Comparison of ENCODE assay signal across 1 cellular context in the genomic region with DNA sequence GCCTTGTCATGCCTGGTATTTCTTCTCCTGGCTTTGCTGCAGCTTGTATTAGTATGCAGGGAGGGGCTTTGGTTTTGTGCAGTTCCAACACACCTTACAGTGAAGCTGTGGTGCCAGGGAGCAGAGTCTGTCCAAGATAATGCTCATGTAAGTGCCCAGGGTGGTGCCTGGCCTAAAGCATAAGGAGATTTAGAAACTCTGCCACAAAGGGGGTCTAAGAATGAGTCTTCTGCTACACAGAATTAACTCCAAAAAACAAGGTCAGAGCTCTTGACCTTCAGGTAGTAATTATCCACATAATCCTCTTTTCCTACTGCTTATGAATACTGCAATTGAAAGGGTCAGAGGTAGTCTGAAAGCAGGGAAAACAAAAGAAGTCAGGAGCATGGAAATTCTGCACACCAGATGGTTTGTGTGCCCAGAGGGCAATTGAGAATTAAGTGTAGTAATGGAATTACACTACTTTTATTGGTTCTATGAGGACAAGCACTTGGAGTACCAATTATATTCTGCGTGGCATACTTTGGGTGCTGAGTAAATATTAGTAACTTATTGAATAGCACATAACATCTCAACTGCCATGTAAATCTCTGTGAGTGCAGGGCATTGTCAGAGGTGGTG.
TF ChIP-seq lines count a peak whose summit lies in the region.

No MANE protein-coding gene starts in this region.

TF ChIP-seq in WTC11, 78 proteins besides CTCF, POLR2A, EP300 and RAD21 (continued from another document):
- TF ChIP-seq, protein P1, sequence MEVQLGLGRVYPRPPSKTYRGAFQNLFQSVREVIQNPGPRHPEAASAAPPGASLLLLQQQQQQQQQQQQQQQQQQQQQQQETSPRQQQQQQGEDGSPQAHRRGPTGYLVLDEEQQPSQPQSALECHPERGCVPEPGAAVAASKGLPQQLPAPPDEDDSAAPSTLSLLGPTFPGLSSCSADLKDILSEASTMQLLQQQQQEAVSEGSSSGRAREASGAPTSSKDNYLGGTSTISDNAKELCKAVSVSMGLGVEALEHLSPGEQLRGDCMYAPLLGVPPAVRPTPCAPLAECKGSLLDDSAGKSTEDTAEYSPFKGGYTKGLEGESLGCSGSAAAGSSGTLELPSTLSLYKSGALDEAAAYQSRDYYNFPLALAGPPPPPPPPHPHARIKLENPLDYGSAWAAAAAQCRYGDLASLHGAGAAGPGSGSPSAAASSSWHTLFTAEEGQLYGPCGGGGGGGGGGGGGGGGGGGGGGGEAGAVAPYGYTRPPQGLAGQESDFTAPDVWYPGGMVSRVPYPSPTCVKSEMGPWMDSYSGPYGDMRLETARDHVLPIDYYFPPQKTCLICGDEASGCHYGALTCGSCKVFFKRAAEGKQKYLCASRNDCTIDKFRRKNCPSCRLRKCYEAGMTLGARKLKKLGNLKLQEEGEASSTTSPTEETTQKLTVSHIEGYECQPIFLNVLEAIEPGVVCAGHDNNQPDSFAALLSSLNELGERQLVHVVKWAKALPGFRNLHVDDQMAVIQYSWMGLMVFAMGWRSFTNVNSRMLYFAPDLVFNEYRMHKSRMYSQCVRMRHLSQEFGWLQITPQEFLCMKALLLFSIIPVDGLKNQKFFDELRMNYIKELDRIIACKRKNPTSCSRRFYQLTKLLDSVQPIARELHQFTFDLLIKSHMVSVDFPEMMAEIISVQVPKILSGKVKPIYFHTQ (CRISPR knock-in tag; IDR thresholded peaks at IDR 0.05): no peak
- TF ChIP-seq, protein P2, sequence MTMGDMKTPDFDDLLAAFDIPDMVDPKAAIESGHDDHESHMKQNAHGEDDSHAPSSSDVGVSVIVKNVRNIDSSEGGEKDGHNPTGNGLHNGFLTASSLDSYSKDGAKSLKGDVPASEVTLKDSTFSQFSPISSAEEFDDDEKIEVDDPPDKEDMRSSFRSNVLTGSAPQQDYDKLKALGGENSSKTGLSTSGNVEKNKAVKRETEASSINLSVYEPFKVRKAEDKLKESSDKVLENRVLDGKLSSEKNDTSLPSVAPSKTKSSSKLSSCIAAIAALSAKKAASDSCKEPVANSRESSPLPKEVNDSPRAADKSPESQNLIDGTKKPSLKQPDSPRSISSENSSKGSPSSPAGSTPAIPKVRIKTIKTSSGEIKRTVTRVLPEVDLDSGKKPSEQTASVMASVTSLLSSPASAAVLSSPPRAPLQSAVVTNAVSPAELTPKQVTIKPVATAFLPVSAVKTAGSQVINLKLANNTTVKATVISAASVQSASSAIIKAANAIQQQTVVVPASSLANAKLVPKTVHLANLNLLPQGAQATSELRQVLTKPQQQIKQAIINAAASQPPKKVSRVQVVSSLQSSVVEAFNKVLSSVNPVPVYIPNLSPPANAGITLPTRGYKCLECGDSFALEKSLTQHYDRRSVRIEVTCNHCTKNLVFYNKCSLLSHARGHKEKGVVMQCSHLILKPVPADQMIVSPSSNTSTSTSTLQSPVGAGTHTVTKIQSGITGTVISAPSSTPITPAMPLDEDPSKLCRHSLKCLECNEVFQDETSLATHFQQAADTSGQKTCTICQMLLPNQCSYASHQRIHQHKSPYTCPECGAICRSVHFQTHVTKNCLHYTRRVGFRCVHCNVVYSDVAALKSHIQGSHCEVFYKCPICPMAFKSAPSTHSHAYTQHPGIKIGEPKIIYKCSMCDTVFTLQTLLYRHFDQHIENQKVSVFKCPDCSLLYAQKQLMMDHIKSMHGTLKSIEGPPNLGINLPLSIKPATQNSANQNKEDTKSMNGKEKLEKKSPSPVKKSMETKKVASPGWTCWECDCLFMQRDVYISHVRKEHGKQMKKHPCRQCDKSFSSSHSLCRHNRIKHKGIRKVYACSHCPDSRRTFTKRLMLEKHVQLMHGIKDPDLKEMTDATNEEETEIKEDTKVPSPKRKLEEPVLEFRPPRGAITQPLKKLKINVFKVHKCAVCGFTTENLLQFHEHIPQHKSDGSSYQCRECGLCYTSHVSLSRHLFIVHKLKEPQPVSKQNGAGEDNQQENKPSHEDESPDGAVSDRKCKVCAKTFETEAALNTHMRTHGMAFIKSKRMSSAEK (CRISPR knock-in tag; IDR thresholded peaks at IDR 0.05; ENCODE audit: borderline replicate concordance): no peak
- TF ChIP-seq, protein P3, sequence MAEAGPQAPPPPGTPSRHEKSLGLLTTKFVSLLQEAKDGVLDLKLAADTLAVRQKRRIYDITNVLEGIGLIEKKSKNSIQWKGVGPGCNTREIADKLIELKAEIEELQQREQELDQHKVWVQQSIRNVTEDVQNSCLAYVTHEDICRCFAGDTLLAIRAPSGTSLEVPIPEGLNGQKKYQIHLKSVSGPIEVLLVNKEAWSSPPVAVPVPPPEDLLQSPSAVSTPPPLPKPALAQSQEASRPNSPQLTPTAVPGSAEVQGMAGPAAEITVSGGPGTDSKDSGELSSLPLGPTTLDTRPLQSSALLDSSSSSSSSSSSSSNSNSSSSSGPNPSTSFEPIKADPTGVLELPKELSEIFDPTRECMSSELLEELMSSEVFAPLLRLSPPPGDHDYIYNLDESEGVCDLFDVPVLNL (CRISPR knock-in tag; IDR thresholded peaks at IDR 0.05; ENCODE audit: borderline replicate concordance, low read depth): no peak
